8 cellular contexts compared by ENCODE assay signal in genomic region chr2:197310271-197310939, GRCh38. TPM values are rescaled to one million over a fixed set of nuclear protein-coding genes. Genes with fewer than 3 reads are reported as not detected.
DNase-seq lines count a peak whose midpoint lies in the region; ATAC-seq and TF ChIP-seq lines count a peak whose summit lies in the region.

Gene ANKRD44 (minus strand): TSS chr2:197310780. CDS start chr2:197310604, 176 bp downstream.

- H3K4me3 ChIP-seq in GM23338: peak within 1 kb of the TSS; percentile 84
- peak within 1 kb of the TSS; percentile 80 for H3K4me3 ChIP-seq in fibroblast of the aortic adventitia (ENCODE audit: low read depth, low read length)
- H3K4me3 ChIP-seq in neural cell (ENCODE audit: low read length): peak within 1 kb of the TSS; percentile 74
- H3K4me3 ChIP-seq in stomach: peak within 1 kb of the TSS; percentile 65 to 83 (median 69)

- H3K79me2 ChIP-seq in GM23338 (replicated peaks; ENCODE audit: insufficient read depth) (no peaks in the 10 kb centered on the region), neural cell (replicated peaks; ENCODE audit: insufficient read depth, low read length) (no peaks in the 10 kb centered on the region)

- H4K20me1 ChIP-seq in GM23338 (replicated peaks; ENCODE audit: insufficient read depth) (peaks cover 5% of the 10 kb centered on the region; the same call in 1 of the 2 replicates), neural cell (ENCODE audit: insufficient read depth) (no peaks in the 10 kb centered on the region)

- peak; percentile 87 for ATAC-seq in GM23338

- H3K4me3 Mint-ChIP-seq in GM23338: peak within 1 kb of the TSS; percentile 85

- peak within 1 kb of the TSS; percentile 98 for H2AFZ ChIP-seq in GM23338
- peak within 1 kb of the TSS; percentile 91 for H2AFZ ChIP-seq in neural cell (ENCODE audit: low read depth, low read length)

- H3K27me3 Mint-ChIP-seq in GM23338 (ENCODE audit: insufficient read depth, low read depth, poor library complexity): peaks cover 32% of the 10 kb centered on the region

- H3K27ac ChIP-seq in GM23338 (ENCODE audit: low read depth) (no peak within 1 kb of the TSS), neural cell (ENCODE audit: low read length) (peak within 1 kb of the TSS; percentile 79), stomach (peak within 1 kb of the TSS; percentile 87 to 93 (median 88))

- H3K27me3 ChIP-seq in GM23338 (ENCODE audit: insufficient read depth) (peaks cover 42% of the 10 kb centered on the region), neural cell (ENCODE audit: insufficient read depth, low read depth, low read length) (no peaks in the 10 kb centered on the region), stomach (no peaks in the 10 kb centered on the region)

- H3K36me3 ChIP-seq in GM23338 (ENCODE audit: insufficient read depth): no peaks in the 10 kb centered on the region
- no peaks in the 10 kb centered on the region for H3K36me3 ChIP-seq in neural cell (ENCODE audit: insufficient read depth, low read length)
- H3K36me3 ChIP-seq in stomach: no peaks in the 10 kb centered on the region

- 0 to 2% (median 1%) methylated on average over 8 to 93 of the region's 93 CpGs for WGBS in stomach, 5 donors

- peak; percentile 33 for TF ChIP-seq EP300 in neural cell (conservative IDR thresholded peaks at IDR 0.05; ENCODE audit: poor library complexity, severe bottlenecking)
- no peak for TF ChIP-seq EP300 in stomach (IDR thresholded peaks at IDR 0.05)

- peak; percentile 71 for TF ChIP-seq RAD21 in neural cell (conservative IDR thresholded peaks at IDR 0.05)

- peak in 1 of 2 experiments; percentile 46; a peak in 2 of 4 replicates for TF ChIP-seq CTCF in GM23338 (conservative IDR thresholded peaks at IDR 0.05; ENCODE audit: low read depth in 2 of 2)
- TF ChIP-seq CTCF in LNCAP (IDR thresholded peaks at IDR 0.05): peak; percentile 80; the same call in 1 of the 2 replicates
- peak; percentile 23 for TF ChIP-seq CTCF in fibroblast of the aortic adventitia (IDR thresholded peaks at IDR 0.05; ENCODE audit: insufficient read depth, low read length)
- peak; percentile 64 for TF ChIP-seq CTCF in neural cell (IDR thresholded peaks at IDR 0.05; ENCODE audit: poor library complexity, severe bottlenecking)
- TF ChIP-seq CTCF in stomach (IDR thresholded peaks at IDR 0.05): peak in 5 of 7 experiments; percentile 24 to 59 (median 38)

- no peak for TF ChIP-seq POLR2A in stomach (IDR thresholded peaks at IDR 0.05)

- no peak within 1 kb of the TSS; the same call in 1 of the 2 replicates for H3K27ac Mint-ChIP-seq in GM23338

- no peaks in the 10 kb centered on the region for H3K9me3 Mint-ChIP-seq in GM23338

- H3K9me2 ChIP-seq in GM23338 (ENCODE audit: insufficient read depth) (no peaks in the 10 kb centered on the region), neural cell (ENCODE audit: insufficient read depth, low read length) (no peaks in the 10 kb centered on the region)

- no peaks in the 10 kb centered on the region; the same call in 1 of the 2 replicates for H3F3A ChIP-seq in GM23338 (replicated peaks; ENCODE audit: low read depth)
- no peaks in the 10 kb centered on the region for H3F3A ChIP-seq in neural cell (ENCODE audit: insufficient read depth, low read length, poor library complexity, severe bottlenecking)

- peaks cover 13% of the 10 kb centered on the region for H3K4me1 Mint-ChIP-seq in GM23338

- peak within 1 kb of the TSS; percentile 97 for H3K4me2 ChIP-seq in GM23338
- peak within 1 kb of the TSS; percentile 85 for H3K4me2 ChIP-seq in neural cell (ENCODE audit: low read length)

- intact Hi-C loops in stomach (cut with DNase I; ENCODE audit: low total_unique reads): loop anchor here (5.0 kb wide), 1 partner anchor 118 kb away; no protein-coding TSS in a partner anchor

- H3K4me1 ChIP-seq in GM23338 (ENCODE audit: insufficient read depth) (peaks cover 13% of the 10 kb centered on the region), stomach (peaks cover 16 to 59% (median 38%) of the 10 kb centered on the region in 4 donors)

- no peaks in the 10 kb centered on the region for H3K9me3 ChIP-seq in neural cell (ENCODE audit: low read length)
- H3K9me3 ChIP-seq in stomach: no peaks in the 10 kb centered on the region

- H3K36me3 Mint-ChIP-seq in GM23338 (ENCODE audit: low read depth): no peaks in the 10 kb centered on the region

- DNase-seq in EL: peak; percentile 86
- DNase-seq in GM23338 (ENCODE audit: low spot score): peak; percentile 83
- DNase-seq in SHP77 (lab: John Stamatoyannopoulos, UW): peak; percentile 69 to 83
- DNase-seq in activated effector memory CD4-positive, alpha-beta T cell treated with Interleukin-2 at 50 U/mL for 16 hours: peak; percentile 84
- peak; percentile 75 for DNase-seq in fibroblast of the aortic adventitia (ENCODE audit: low read depth)
- peak; percentile 89 for DNase-seq in stomach

- peak within 1 kb of the TSS; percentile 82 for H3K9ac ChIP-seq in neural cell (ENCODE audit: low read length)

TF ChIP-seq in GM23338, 12 proteins besides CTCF, POLR2A, EP300 and RAD21:
- TF ChIP-seq CREB1 (CRISPR knock-in tag; IDR thresholded peaks at IDR 0.05; ENCODE audit: low read depth): 0 out of 2 replicates have a peak, but pooled peaks have one; percentile 9
- no peak for TF ChIP-seq ZNF331 (CRISPR knock-in tag; IDR thresholded peaks at IDR 0.05; ENCODE audit: low read depth)
- TF ChIP-seq, protein P1, sequence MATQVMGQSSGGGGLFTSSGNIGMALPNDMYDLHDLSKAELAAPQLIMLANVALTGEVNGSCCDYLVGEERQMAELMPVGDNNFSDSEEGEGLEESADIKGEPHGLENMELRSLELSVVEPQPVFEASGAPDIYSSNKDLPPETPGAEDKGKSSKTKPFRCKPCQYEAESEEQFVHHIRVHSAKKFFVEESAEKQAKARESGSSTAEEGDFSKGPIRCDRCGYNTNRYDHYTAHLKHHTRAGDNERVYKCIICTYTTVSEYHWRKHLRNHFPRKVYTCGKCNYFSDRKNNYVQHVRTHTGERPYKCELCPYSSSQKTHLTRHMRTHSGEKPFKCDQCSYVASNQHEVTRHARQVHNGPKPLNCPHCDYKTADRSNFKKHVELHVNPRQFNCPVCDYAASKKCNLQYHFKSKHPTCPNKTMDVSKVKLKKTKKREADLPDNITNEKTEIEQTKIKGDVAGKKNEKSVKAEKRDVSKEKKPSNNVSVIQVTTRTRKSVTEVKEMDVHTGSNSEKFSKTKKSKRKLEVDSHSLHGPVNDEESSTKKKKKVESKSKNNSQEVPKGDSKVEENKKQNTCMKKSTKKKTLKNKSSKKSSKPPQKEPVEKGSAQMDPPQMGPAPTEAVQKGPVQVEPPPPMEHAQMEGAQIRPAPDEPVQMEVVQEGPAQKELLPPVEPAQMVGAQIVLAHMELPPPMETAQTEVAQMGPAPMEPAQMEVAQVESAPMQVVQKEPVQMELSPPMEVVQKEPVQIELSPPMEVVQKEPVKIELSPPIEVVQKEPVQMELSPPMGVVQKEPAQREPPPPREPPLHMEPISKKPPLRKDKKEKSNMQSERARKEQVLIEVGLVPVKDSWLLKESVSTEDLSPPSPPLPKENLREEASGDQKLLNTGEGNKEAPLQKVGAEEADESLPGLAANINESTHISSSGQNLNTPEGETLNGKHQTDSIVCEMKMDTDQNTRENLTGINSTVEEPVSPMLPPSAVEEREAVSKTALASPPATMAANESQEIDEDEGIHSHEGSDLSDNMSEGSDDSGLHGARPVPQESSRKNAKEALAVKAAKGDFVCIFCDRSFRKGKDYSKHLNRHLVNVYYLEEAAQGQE (IDR thresholded peaks at IDR 0.05; ENCODE audit: unreplicated experiment): no peak
TF ChIP-seq in GM23338: peak in this region for 1.

TF ChIP-seq in neural cell, 6 proteins besides CTCF, POLR2A, EP300 and RAD21:
- TF ChIP-seq MXI1 (conservative IDR thresholded peaks at IDR 0.05; ENCODE audit: poor library complexity, severe bottlenecking) (peak; percentile 55), EZH2 (IDR thresholded peaks at IDR 0.05; ENCODE audit: borderline replicate concordance, insufficient read depth, low read length, poor library complexity, severe bottlenecking) (no peak), SMC3 (conservative IDR thresholded peaks at IDR 0.05; ENCODE audit: poor library complexity) (peak; percentile 65)
- TF ChIP-seq, protein P1 (IDR thresholded peaks at IDR 0.05; ENCODE audit: borderline replicate concordance): peak; percentile 29

RNA-seq across cellular contexts. Expression of gene ANKRD44, which starts in this region (rescaled TPM):
- total RNA-seq in GM23338 (2014; rRNA removed; shearing (Covaris generic)): 0.56 and 1.7 TPM in 2 replicates
- polyA plus RNA-seq in GM23338 (2016; fragmentation: Nextera tagmentation; extraction: Ambion mirVana) (0.37 and 0.44 TPM in 2 replicates), neural cell (60.2 and 94.3 TPM in 2 replicates), stomach (1 to 10 TPM; 1.2 to 2.3 (median 1.8) TPM)
- total RNA-seq in fibroblast of the aortic adventitia (ENCODE audit: low replicate concordance) (2.5 and 29.2 TPM in 2 replicates), stomach (10 to 100 TPM in 4 of 5 donors, 1 to 10 TPM in 1; 1.2 to 58.4 (median 24.6) TPM)
- 166 and 239 TPM in 2 replicates for polyA minus RNA-seq in neural cell

Comparison
In these comparisons a context has a peak if more than half of its experiments do, and no peak if none do; other contexts are left out.
1. RNA of gene ANKRD44 (polyA plus RNA-seq): 60.2 to 94.3 TPM in neural cell; 1.2 to 2.3 TPM in stomach and 0.37 to 0.44 TPM in GM23338; every median in the first group is over 10 times any median in the second.
2. Peak in every context shown above with its lines, with median percentiles within 50 percentile points of each other: DNase-seq and H3K4me3 ChIP-seq.